ENCODE assay signal across 9 cellular contexts in the genomic region with DNA sequence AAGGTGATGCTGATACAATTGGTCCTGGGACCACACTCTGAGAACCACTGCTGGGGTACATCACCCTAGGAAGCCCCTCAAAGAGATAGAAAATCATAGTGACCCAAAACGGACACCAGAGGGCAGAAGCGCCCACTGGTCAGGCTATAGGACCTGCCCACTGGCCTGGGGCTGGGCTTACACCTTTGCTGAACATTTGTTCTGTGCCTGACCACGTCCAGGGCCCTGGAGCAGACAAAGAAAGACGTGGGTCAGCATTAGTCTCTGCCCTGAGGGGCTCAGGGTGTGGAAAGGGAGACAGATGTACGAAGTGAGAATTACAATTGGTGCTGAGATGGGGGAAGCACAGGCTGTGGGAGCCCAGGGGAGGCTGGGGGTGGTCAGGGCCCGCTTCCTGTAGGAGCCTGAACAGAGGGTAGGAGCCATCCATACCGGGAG. TPM values are rescaled to one million over a fixed set of nuclear protein-coding genes. Genes with fewer than 3 reads are reported as not detected.
DNase-seq lines count a peak whose midpoint lies in the region; ATAC-seq and TF ChIP-seq lines count a peak whose summit lies in the region.
"Had no signal": no experiment of that assay in that cellular context is flagged by ENCODE, and none has a peak within 500 bp of the region (broad histone marks: within the 10 kb centered on the region; RNA-seq: fewer than 3 reads in every experiment).

No MANE protein-coding gene starts in this region.

- no peaks in the 10 kb centered on the region for H3K9me2 ChIP-seq in PC-3 (replicated peaks; ENCODE audit: low read length)

- H3K4me1 ChIP-seq in HEK293 (ENCODE audit: control insufficient read depth, insufficient read depth, low read length) (no peaks in the 10 kb centered on the region), PC-3 (ENCODE audit: insufficient read depth, low read length) (no peaks in the 10 kb centered on the region)

- DNase-seq in Caki2 (ENCODE audit: low read depth): peak; percentile 29
- peak; percentile 82 for DNase-seq in PC-3
- peak; percentile 73 to 79 for DNase-seq in cardiac fibroblast (ENCODE audit: low read depth in 2 of 2)
- DNase-seq in islet precursor cell: peak; percentile 90
- DNase-seq in stimulated activated naive CD8-positive, alpha-beta T cell treated with anti-CD3 and anti-CD28 coated beads, Interleukin-15, amount 100 ng/mL, for 72 hours: peak; percentile 37 to 39
- no peak for DNase-seq in SIG-M5 treated with dmso at 0.1 percent for 504 hours (lab: John Stamatoyannopoulos, UW; ENCODE audit: unreplicated experiment)

- TF ChIP-seq CTCF in HEK293 (tag by site-specific recombination; IDR thresholded peaks at IDR 0.05) (peak; percentile 63), PC-3 (conservative IDR thresholded peaks at IDR 0.05; ENCODE audit: low read depth, low read length) (peak; percentile 97), cardiac fibroblast (IDR thresholded peaks at IDR 0.05; ENCODE audit: low read depth, low read length) (peak; percentile 81)

- H2AFZ ChIP-seq in PC-3 (ENCODE audit: low read length): peak overlapping the region; percentile 31; the same call in 1 of the 2 replicates

- no TSS peak for BruUV-seq in PC-3 (replicated peaks; lab: Mats Ljungman, UMichigan)

- H3K27me3 Mint-ChIP-seq in stimulated activated naive CD8-positive, alpha-beta T cell treated with anti-CD3 and anti-CD28 coated beads, Interleukin-15, amount 100 ng/mL, for 72 hours: no peaks in the 10 kb centered on the region

- H3K36me3 ChIP-seq in HEK293 (ENCODE audit: control insufficient read depth in 2 of 2, insufficient read depth in 1 of 2, low read length in 2 of 2): no peaks in the 10 kb centered on the region
- H3K36me3 ChIP-seq in PC-3 (ENCODE audit: low read depth, low read length): no peaks in the 10 kb centered on the region

- no peaks in the 10 kb centered on the region for H4K20me1 ChIP-seq in PC-3 (ENCODE audit: low read length)

- in situ Hi-C loops in Caki2 (cut with HindIII; ENCODE audit: low pct_unique_long_range_greater_than_20kb, low sequenced_read_pairs): no loop called here

- no peaks in the 10 kb centered on the region for H3K9me3 Mint-ChIP-seq in stimulated activated naive CD8-positive, alpha-beta T cell treated with anti-CD3 and anti-CD28 coated beads, Interleukin-15, amount 100 ng/mL, for 72 hours
- H3K9me3 Mint-ChIP-seq: T-helper 1 cell treated with Interleukin-12 subunit alpha and Interleukin-12 subunit beta and Interleukin-4 antibody, amounts not matched to agents 30 μg/mL and 1 μg/mL, for 36 hours had no signal

- H3K27ac ChIP-seq in HEK293 (ENCODE audit: extremely low read depth, low read depth, low read length) (no peak overlapping the region), PC-3 (ENCODE audit: low read length) (no peak overlapping the region)

- no peak overlapping the region for H3K4me3 Mint-ChIP-seq in stimulated activated naive CD8-positive, alpha-beta T cell treated with anti-CD3 and anti-CD28 coated beads, Interleukin-15, amount 100 ng/mL, for 72 hours
- H3K4me3 Mint-ChIP-seq: T-helper 1 cell treated with Interleukin-12 subunit alpha and Interleukin-12 subunit beta and Interleukin-4 antibody, amounts not matched to agents 30 μg/mL and 1 μg/mL, for 36 hours had no signal

- H3F3A ChIP-seq in PC-3 (ENCODE audit: low read length, unreplicated experiment): no peaks in the 10 kb centered on the region

- peak; percentile 95 for ATAC-seq in PC-3
- ATAC-seq in stimulated activated naive CD8-positive, alpha-beta T cell treated with anti-CD3 and anti-CD28 coated beads, Interleukin-15, amount 100 ng/mL, for 72 hours: peak; percentile 57
- no peak for ATAC-seq in GM21515 (IDR thresholded peaks at IDR 0.05; ENCODE audit: unreplicated experiment)

- peaks cover 6% of the 10 kb centered on the region for H3K4me1 Mint-ChIP-seq in stimulated activated naive CD8-positive, alpha-beta T cell treated with anti-CD3 and anti-CD28 coated beads, Interleukin-15, amount 100 ng/mL, for 72 hours

- CTCF ChIA-PET in HEK293 (lab: Yijun Ruan, JAX) (interaction anchor here (0.6 to 2.3 kb wide), 13 partner anchors 13 to 1069 kb away, joined by 3 to 29 read pairs (median 4); no protein-coding TSS in a partner anchor), PC-3 (lab: Charles Lee) (no interaction called here)

- POLR2A ChIA-PET in HEK293 (lab: Yijun Ruan, JAX): no interaction called here
- POLR2A ChIA-PET in PC-3 (lab: Charles Lee; ENCODE audit: unreplicated experiment): no interaction called here

- intact Hi-C loops in PC-3 (cut with micrococcal nuclease): loop anchor here (1.0 to 10.0 kb wide), 2 partner anchors 30 to 147 kb away; no protein-coding TSS in a partner anchor

- H3K9me3 ChIP-seq in HEK293 (ENCODE audit: control insufficient read depth, insufficient read depth, low read depth, low read length) (no peaks in the 10 kb centered on the region), PC-3 (ENCODE audit: low read length) (no peaks in the 10 kb centered on the region)

- H3K27me3 ChIP-seq in PC-3 (ENCODE audit: low read length): no peaks in the 10 kb centered on the region

- H3K4me3 ChIP-seq in HEK293 (ENCODE audit: low read depth, low read length) (no peak overlapping the region), PC-3 (ENCODE audit: low read length) (no peak overlapping the region), cardiac fibroblast (replicated peaks in 1 of 2; ENCODE audit: low read depth in 2 of 2, low read length in 2 of 2) (no peak overlapping the region)

- H3K27ac Mint-ChIP-seq in stimulated activated naive CD8-positive, alpha-beta T cell treated with anti-CD3 and anti-CD28 coated beads, Interleukin-15, amount 100 ng/mL, for 72 hours: peak overlapping the region in 1 of 2 donors; percentile 63
- H3K27ac Mint-ChIP-seq: T-helper 1 cell treated with Interleukin-12 subunit alpha and Interleukin-12 subunit beta and Interleukin-4 antibody, amounts not matched to agents 30 μg/mL and 1 μg/mL, for 36 hours had no signal

- H3K4me2 ChIP-seq in PC-3 (ENCODE audit: low read length): no peak overlapping the region

- H3K79me2 ChIP-seq in PC-3 (ENCODE audit: low read length): no peaks in the 10 kb centered on the region

- H3K9ac ChIP-seq in PC-3 (ENCODE audit: low read length): no peak overlapping the region

TF ChIP-seq in HEK293, 187 proteins besides CTCF, POLR2A, EP300 and RAD21:
- no peak for TF ChIP-seq ZNF311 (tag by site-specific recombination; IDR thresholded peaks at IDR 0.05; ENCODE audit: borderline replicate concordance)
- no peak for TF ChIP-seq ZNF37A (tag by site-specific recombination; IDR thresholded peaks at IDR 0.05)
- TF ChIP-seq ZNF654 (tag by site-specific recombination; IDR thresholded peaks at IDR 0.05; ENCODE audit: low read depth): peak; percentile 63

RNA-seq across cellular contexts. Expression of a gene that starts 14.4 kb away (rescaled TPM):
- total RNA-seq in Caki2 (2014; rRNA removed; shearing (Covaris generic); ENCODE audit: low replicate concordance): 51.3 and 72.5 TPM in 2 replicates
- total RNA-seq in PC-3 (2014; rRNA removed): 117 and 121 TPM in 2 replicates

RNA-seq across cellular contexts. Expression of a gene that starts 21.9 kb away (rescaled TPM):
- total RNA-seq in Caki2 (2014; rRNA removed; shearing (Covaris generic); ENCODE audit: low replicate concordance): 1.6 and 2.8 TPM in 2 replicates
- 21.4 and 31.1 TPM in 2 replicates for total RNA-seq in PC-3 (2014; rRNA removed)
